In the genomic region with DNA sequence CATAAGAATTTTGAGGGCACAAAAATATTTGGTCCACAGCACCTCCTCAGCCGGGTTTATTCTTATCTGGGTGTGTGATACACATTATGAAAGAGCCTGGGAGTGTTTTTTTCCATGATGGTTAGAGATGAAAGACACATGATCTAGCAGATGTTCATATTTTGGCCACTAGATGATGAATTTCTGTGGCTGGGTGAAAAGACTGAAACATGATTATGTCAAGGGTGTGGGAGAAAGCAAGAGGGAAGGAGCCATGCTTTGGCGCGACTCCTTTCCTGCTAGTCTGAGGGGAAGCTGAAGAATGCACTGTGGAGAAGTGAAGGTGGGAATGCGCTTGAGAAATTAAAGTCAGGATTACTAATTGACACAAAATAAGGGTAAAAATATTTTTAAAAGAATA, we compare ENCODE assay signal across 26 cellular contexts.
"Had no signal": no experiment of that assay in that cellular context is flagged by ENCODE, and none has a peak within 500 bp of the region (broad histone marks: within the 10 kb centered on the region; RNA-seq: fewer than 3 reads in every experiment).

No MANE protein-coding gene starts in this region.

- H3K27ac ChIP-seq: coronary artery, esophagus muscularis mucosa, foreskin keratinocyte, gastroesophageal sphincter, heart left ventricle, hepatocyte, left lung, ovary, psoas muscle, sigmoid colon, skin epidermis, spleen, thoracic aorta, tibial nerve, upper lobe of left lung had no signal

- H3K4me3 ChIP-seq: coronary artery, esophagus muscularis mucosa, gastroesophageal sphincter, heart left ventricle, hepatocyte, left lung, ovary, psoas muscle, sigmoid colon, skin epidermis, spleen, thoracic aorta, tibial nerve, upper lobe of left lung had no signal

- DNase-seq: dermis blood vessel endothelial cell; effector memory CD4-positive, alpha-beta T cell; foreskin keratinocyte; heart left ventricle; left cardiac atrium; left lung; mesenchymal stem cell; midbrain; naive thymus-derived CD8-positive, alpha-beta T cell; nephron progenitor cell; occipital lobe; ovary; psoas muscle; right cardiac atrium; sigmoid colon; spleen; stimulated activated CD4-positive, alpha-beta T cell treated with anti-CD3 and anti-CD28 coated beads, Interleukin-4, amount 100 ng/mL, for 4 hours; stimulated activated naive CD8-positive, alpha-beta T cell treated with anti-CD3 and anti-CD28 coated beads, Interleukin-15, Interleukin-2, amounts not matched to agents 100 U/mL and 50 U/mL, for 24 hours; upper lobe of left lung had no signal

- H3K36me3 ChIP-seq: esophagus muscularis mucosa, gastroesophageal sphincter, heart left ventricle, left lung, ovary, sigmoid colon, spleen, thoracic aorta, tibial nerve, upper lobe of left lung had no signal

- H3K27me3 ChIP-seq: esophagus muscularis mucosa, gastroesophageal sphincter, heart left ventricle, hepatocyte, left lung, ovary, sigmoid colon, tibial nerve, upper lobe of left lung had no signal

- H3K9me3 ChIP-seq: gastroesophageal sphincter, heart left ventricle, left lung, ovary, psoas muscle, sigmoid colon, spleen, thoracic aorta, upper lobe of left lung had no signal

- H3K4me1 ChIP-seq: esophagus muscularis mucosa, foreskin keratinocyte, gastroesophageal sphincter, heart left ventricle, left lung, psoas muscle, sigmoid colon, spleen, upper lobe of left lung had no signal

- H3K4me2 ChIP-seq: hepatocyte had no signal

- H3K79me2 ChIP-seq: hepatocyte had no signal

- H2AFZ ChIP-seq: hepatocyte had no signal
